ENCODE assay signal across 8 cellular contexts in the genomic region with DNA sequence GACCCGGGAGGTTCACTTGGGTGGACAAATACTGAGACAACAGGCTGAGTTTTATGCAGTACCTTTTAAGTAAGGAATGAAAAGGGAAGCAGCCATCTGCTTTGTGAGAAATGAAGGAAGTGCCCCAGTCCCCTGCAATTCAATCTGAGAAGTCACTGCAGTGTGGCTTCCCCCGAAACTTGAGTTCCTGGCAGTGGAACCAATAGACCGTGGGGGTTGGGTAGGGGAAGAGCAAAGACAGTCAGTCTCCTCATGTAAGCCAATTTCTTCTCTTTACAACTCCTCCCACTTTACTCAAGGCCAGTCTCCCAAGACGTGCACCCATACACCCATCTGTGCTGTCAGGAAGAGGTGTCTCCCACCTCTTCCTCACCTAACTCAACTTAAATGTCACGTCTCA.
A peak's percentile ranks its signal among the peaks of the same experiment; 100 is the strongest.
DNase-seq lines count a peak whose midpoint lies in the region; ATAC-seq and TF ChIP-seq lines count a peak whose summit lies in the region.

No MANE protein-coding gene starts in this region.

- H3K27ac ChIP-seq in right atrium auricular region (no peak overlapping the region), gastrocnemius medialis (no peak overlapping the region), vagina (no peak overlapping the region)

- no peak overlapping the region for H3K4me3 Mint-ChIP-seq in activated CD4-positive, alpha-beta memory T cell treated with anti-CD3 and anti-CD28 coated beads for 36 hours

- POLR2A ChIA-PET in activated CD4-positive, alpha-beta memory T cell treated with anti-CD3 and anti-CD28 coated beads for 36 hours (lab: Charles Lee) = no interaction called here

- peak overlapping the region; percentile 76 for H3K27ac Mint-ChIP-seq in activated CD4-positive, alpha-beta memory T cell treated with anti-CD3 and anti-CD28 coated beads for 36 hours

- H3K4me1 ChIP-seq in right atrium auricular region = no peaks in the 10 kb centered on the region
- no peaks in the 10 kb centered on the region for H3K4me1 ChIP-seq in gastrocnemius medialis
- H3K4me1 ChIP-seq in vagina = no peaks in the 10 kb centered on the region

- in situ Hi-C loops in gastrocnemius medialis (cut with MboI; ENCODE audit: low sequenced_read_pairs in 4 of 4) = no loop called here
- in situ Hi-C loops in G401 (cut with HindIII; ENCODE audit: low sequenced_read_pairs) = no loop called here

- TF ChIP-seq POLR2A in gastrocnemius medialis (IDR thresholded peaks at IDR 0.05) (no peak), vagina (IDR thresholded peaks at IDR 0.05) (no peak)

- peaks cover 3% of the 10 kb centered on the region for H3K27me3 Mint-ChIP-seq in activated CD4-positive, alpha-beta memory T cell treated with anti-CD3 and anti-CD28 coated beads for 36 hours

- peaks cover 23% of the 10 kb centered on the region for H3K4me1 Mint-ChIP-seq in activated CD4-positive, alpha-beta memory T cell treated with anti-CD3 and anti-CD28 coated beads for 36 hours (ENCODE audit: low read depth)

- H3K36me3 Mint-ChIP-seq in activated CD4-positive, alpha-beta memory T cell treated with anti-CD3 and anti-CD28 coated beads for 36 hours = no peaks in the 10 kb centered on the region

- intact Hi-C loops in Right ventricle myocardium inferior (cut with DNase I) = no loop called here
- intact Hi-C loops in activated CD4-positive, alpha-beta memory T cell treated with anti-CD3 and anti-CD28 coated beads for 36 hours (cut with micrococcal nuclease) = loop anchor here (1.0 kb wide), 2 partner anchors 12 to 13 kb away; no protein-coding TSS in a partner anchor
- intact Hi-C loops in gastrocnemius medialis (cut with DNase I; ENCODE audit: low total_unique reads) = no loop called here
- intact Hi-C loops in vagina (cut with DNase I) = no loop called here

- CTCF ChIA-PET in activated CD4-positive, alpha-beta memory T cell treated with anti-CD3 and anti-CD28 coated beads for 36 hours (lab: Charles Lee) = no interaction called here

- ATAC-seq in Right ventricle myocardium inferior (peak; percentile 74), HG03066 (IDR thresholded peaks at IDR 0.05; ENCODE audit: low read depth, unreplicated experiment) (peak; percentile 80), gastrocnemius medialis (no peak)

- no peaks in the 10 kb centered on the region for H3K9me3 ChIP-seq in right atrium auricular region
- H3K9me3 ChIP-seq in gastrocnemius medialis = no peaks in the 10 kb centered on the region
- no peaks in the 10 kb centered on the region for H3K9me3 ChIP-seq in vagina

- DNase-seq in Right ventricle myocardium inferior (ENCODE audit: missing footprints) (peak; percentile 42), right atrium auricular region (ENCODE audit: low spot score) (no peak), gastrocnemius medialis (peak; percentile 23 to 38), G401 (ENCODE audit: low spot score) (no peak), vagina (ENCODE audit: extremely low spot score in 2 of 2) (no peak)
- DNase-seq in activated CD4-positive, alpha-beta memory T cell treated with anti-CD3 and anti-CD28 coated beads for 36 hours = peak; percentile 70
- DNase-seq in activated effector memory CD4-positive, alpha-beta T cell treated with Interleukin-2 at 50 U/mL for 16 hours = no peak

- TF ChIP-seq CTCF in right atrium auricular region (IDR thresholded peaks at IDR 0.05) (no peak), gastrocnemius medialis (IDR thresholded peaks at IDR 0.05 in 4 of 5, conservative IDR thresholded peaks at IDR 0.05 in 1 of 5) (no peak), vagina (IDR thresholded peaks at IDR 0.05) (no peak)

- H3K36me3 ChIP-seq in right atrium auricular region (no peaks in the 10 kb centered on the region), gastrocnemius medialis (no peaks in the 10 kb centered on the region), vagina (no peaks in the 10 kb centered on the region)

- H3K27me3 ChIP-seq in right atrium auricular region = no peaks in the 10 kb centered on the region
- no peaks in the 10 kb centered on the region for H3K27me3 ChIP-seq in gastrocnemius medialis
- no peaks in the 10 kb centered on the region for H3K27me3 ChIP-seq in vagina

- no peaks in the 10 kb centered on the region for H3K9me3 Mint-ChIP-seq in activated CD4-positive, alpha-beta memory T cell treated with anti-CD3 and anti-CD28 coated beads for 36 hours

- no peak overlapping the region for H3K4me3 ChIP-seq in right atrium auricular region
- no peak overlapping the region for H3K4me3 ChIP-seq in gastrocnemius medialis
- no peak overlapping the region for H3K4me3 ChIP-seq in vagina

Comparison
In these comparisons a context has a peak if more than half of its experiments do, and no peak if none do; other contexts are left out.
1. DNase-seq: peak in Right ventricle myocardium inferior (single experiment), activated CD4-positive, alpha-beta memory T cell treated with anti-CD3 and anti-CD28 coated beads for 36 hours (single experiment) and gastrocnemius medialis (2 of 2); none in right atrium auricular region (single experiment), G401 (single experiment), activated effector memory CD4-positive, alpha-beta T cell treated with Interleukin-2 at 50 U/mL for 16 hours (single experiment) and vagina (0 of 2).
2. ATAC-seq: peak in Right ventricle myocardium inferior (single experiment) and HG03066 (single experiment); none in gastrocnemius medialis (0 of 2).